1 cellular context compared by ENCODE assay signal in the genomic region with DNA sequence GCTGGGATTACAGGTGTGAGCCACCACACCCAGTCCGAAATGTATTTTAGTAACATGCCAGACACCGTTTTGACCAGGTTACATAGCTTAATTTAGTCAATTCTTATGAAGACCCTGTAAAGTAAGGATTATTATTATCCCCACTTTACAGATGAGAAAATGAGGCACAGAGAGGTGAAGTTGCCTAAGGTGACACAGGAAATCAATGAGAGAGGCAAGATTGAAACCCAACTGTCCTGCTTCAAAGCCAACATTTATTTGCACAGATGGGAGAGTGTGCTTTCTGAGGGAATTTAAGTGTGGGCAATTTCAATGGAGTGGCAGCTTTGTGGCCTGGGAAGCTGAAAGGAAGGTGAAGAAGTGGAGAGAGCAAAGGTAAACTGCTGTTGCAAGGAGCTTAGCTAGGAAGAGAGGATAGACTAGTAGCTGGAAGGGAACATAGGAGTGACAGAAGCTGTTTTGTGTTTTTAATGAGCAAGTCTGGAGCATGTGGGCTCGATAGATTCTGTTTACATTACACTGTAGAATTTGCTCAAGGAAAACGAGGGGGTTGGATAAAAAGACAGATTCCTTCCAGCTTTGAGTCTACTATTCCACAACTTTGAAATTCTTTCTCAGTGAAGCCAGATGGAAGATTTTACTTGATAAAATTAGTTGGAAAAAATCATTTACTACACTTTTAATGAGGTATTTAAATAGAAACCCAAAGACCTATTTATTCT.
A peak's percentile ranks its signal among the peaks of the same experiment; 100 is the strongest.
TF ChIP-seq lines count a peak whose summit lies in the region.

No MANE protein-coding gene starts in this region.

TF ChIP-seq in HepG2, 621 proteins besides CTCF, POLR2A, EP300 and RAD21:
- TF ChIP-seq NFAT5 (CRISPR knock-in tag; IDR thresholded peaks at IDR 0.05), result no peak
- no peak for TF ChIP-seq ZNF772 (CRISPR knock-in tag; IDR thresholded peaks at IDR 0.05)
- TF ChIP-seq ZNF572 (CRISPR knock-in tag; IDR thresholded peaks at IDR 0.05), result no peak
- TF ChIP-seq ZSCAN9 (CRISPR knock-in tag; IDR thresholded peaks at IDR 0.05; ENCODE audit: borderline replicate concordance), result no peak
- no peak for TF ChIP-seq ATAD3A (CRISPR knock-in tag; IDR thresholded peaks at IDR 0.05)
- TF ChIP-seq ZMYM3 (CRISPR knock-in tag; IDR thresholded peaks at IDR 0.05), result peak; percentile 56; the same call in 1 of the 2 replicates
- peak; percentile 83 for TF ChIP-seq ZNF629 (CRISPR knock-in tag; conservative IDR thresholded peaks at IDR 0.05)
